ENCODE assay signal across 9 cellular contexts in the genomic region with DNA sequence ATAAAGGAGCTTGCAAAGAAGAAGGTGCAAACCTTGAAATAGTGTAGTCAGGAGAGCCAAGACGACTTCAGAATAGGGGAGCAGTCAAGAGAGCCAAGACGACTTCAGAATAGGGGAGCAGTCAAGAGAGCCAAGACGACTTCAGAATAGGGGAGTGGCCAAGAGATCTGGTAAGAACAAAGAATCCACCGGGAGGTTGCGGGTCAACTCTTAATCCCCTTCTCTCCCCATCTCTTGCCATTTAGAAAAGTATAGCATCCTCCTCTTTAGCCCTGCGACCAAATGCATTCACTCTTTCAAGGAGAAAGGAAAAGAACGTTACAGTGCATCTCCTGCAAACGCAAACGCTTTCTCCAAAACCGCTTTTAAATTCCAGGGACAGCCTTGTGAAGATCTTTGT. TPM values are rescaled to one million over a fixed set of nuclear protein-coding genes. Genes with fewer than 3 reads are reported as not detected.
A peak's percentile ranks its signal among the peaks of the same experiment; 100 is the strongest.
DNase-seq lines count a peak whose midpoint lies in the region; FAIRE-seq and TF ChIP-seq lines count a peak whose summit lies in the region.
"Had no signal": no experiment of that assay in that cellular context is flagged by ENCODE, and none has a peak within 500 bp of the region (broad histone marks: within the 10 kb centered on the region; RNA-seq: fewer than 3 reads in every experiment).

No MANE protein-coding gene starts in this region.

- peak overlapping the region; percentile 98 for H3K4me3 ChIP-seq in WERI-Rb-1 (ENCODE audit: low read depth, low read length)
- peak overlapping the region; percentile 60 to 88 for H3K4me3 ChIP-seq in right atrium auricular region
- H3K4me3 ChIP-seq in small intestine (ENCODE audit: low read depth in 1 of 2, low read length in 2 of 2), result peak overlapping the region; percentile 89 to 93

- TF ChIP-seq CTCF in WERI-Rb-1 (IDR thresholded peaks at IDR 0.05; ENCODE audit: low read depth, low read length) (no peak), right atrium auricular region (IDR thresholded peaks at IDR 0.05) (no peak)

- DNase-seq in DMS 273 (lab: John Stamatoyannopoulos, UW; ENCODE audit: unreplicated experiment) (peak; percentile 52), DMS 273 treated with DMSO at 0.1 percent for 48 hours (lab: John Stamatoyannopoulos, UW) (no peak), WERI-Rb-1 (peak; percentile 17), right atrium auricular region (ENCODE audit: low spot score) (no peak), small intestine (peak; percentile 23), NCI-H226 (no peak), NCI-H1694 treated with DMSO at 0.1 percent for 48 hours (lab: John Stamatoyannopoulos, UW) (no peak), HPDE6-E6E7 (ENCODE audit: extremely low spot score) (no peak)

- H3K27me3 ChIP-seq in WERI-Rb-1 (ENCODE audit: insufficient read depth, low read depth, severe bottlenecking) (no peaks in the 10 kb centered on the region), right atrium auricular region (no peaks in the 10 kb centered on the region), small intestine (ENCODE audit: control insufficient read depth in 2 of 2, insufficient read depth in 2 of 2, low read length in 2 of 2) (no peaks in the 10 kb centered on the region)

- H3K36me3 ChIP-seq in WERI-Rb-1 (peaks cover 38% of the 10 kb centered on the region), right atrium auricular region (peaks cover 14% of the 10 kb centered on the region), small intestine (ENCODE audit: control insufficient read depth in 2 of 2, insufficient read depth in 2 of 2, low read length in 2 of 2) (peaks cover 2 to 8% of the 10 kb centered on the region in 2 donors)

- WGBS in small intestine, 3 donors, result 0% methylated on average over 10 of the region's 10 CpGs

- FAIRE-seq in small intestine (lab: Jason Lieb, UNC), result no peak
- FAIRE-seq: A204.1 had no signal

- H3K9me3 ChIP-seq in WERI-Rb-1 (ENCODE audit: severe bottlenecking), result no peaks in the 10 kb centered on the region
- H3K9me3 ChIP-seq in right atrium auricular region, result no peaks in the 10 kb centered on the region
- no peaks in the 10 kb centered on the region for H3K9me3 ChIP-seq in small intestine (ENCODE audit: control insufficient read depth, low read depth)

- H3K4me1 ChIP-seq in right atrium auricular region, result peaks cover 0 to 29% of the 10 kb centered on the region in 2 donors
- H3K4me1 ChIP-seq in small intestine (ENCODE audit: control insufficient read depth in 2 of 2, insufficient read depth in 1 of 2, low read depth in 1 of 2, low read length in 1 of 2), result peaks cover 3 to 6% of the 10 kb centered on the region in 2 donors

- H3K27ac ChIP-seq in WERI-Rb-1 (peak overlapping the region; percentile 92), right atrium auricular region (peak overlapping the region; percentile 70 to 82), small intestine (ENCODE audit: low read depth in 1 of 2, low read length in 1 of 2) (peak overlapping the region in 1 of 2 donors; percentile 87)

RNA-seq across cellular contexts. Expression of a gene that starts 0.7 kb away (rescaled TPM):
- total RNA-seq in right atrium auricular region, result 1 to 10 TPM; 4.1 to 5.4 TPM
- 10 to 100 TPM in 1 of 3 donors, 1 to 10 TPM in 2; 9.6 to 18.4 (median 9.7) TPM for polyA plus RNA-seq in small intestine

RNA-seq across cellular contexts. Expression of a gene that starts 0.8 kb away (rescaled TPM):
- 10 to 100 TPM in 1 of 2 donors, 1 to 10 TPM in 1; 7.5 to 14.4 TPM for total RNA-seq in right atrium auricular region
- polyA plus RNA-seq in small intestine, result 1 to 10 TPM; 1.1 to 7.1 (median 3.0) TPM

Comparison
In these comparisons a context has a peak if more than half of its experiments do, and no peak if none do; other contexts are left out.
1. DNase-seq: peak in DMS 273 (single experiment), WERI-Rb-1 (single experiment) and small intestine (single experiment); none in DMS 273 treated with DMSO at 0.1 percent for 48 hours (single experiment), right atrium auricular region (single experiment), NCI-H226 (single experiment), NCI-H1694 treated with DMSO at 0.1 percent for 48 hours (single experiment) and HPDE6-E6E7 (single experiment).
2. Peak in every context shown above with its lines, with median percentiles within 50 percentile points of each other: H3K4me3 ChIP-seq.